In the genomic region with DNA sequence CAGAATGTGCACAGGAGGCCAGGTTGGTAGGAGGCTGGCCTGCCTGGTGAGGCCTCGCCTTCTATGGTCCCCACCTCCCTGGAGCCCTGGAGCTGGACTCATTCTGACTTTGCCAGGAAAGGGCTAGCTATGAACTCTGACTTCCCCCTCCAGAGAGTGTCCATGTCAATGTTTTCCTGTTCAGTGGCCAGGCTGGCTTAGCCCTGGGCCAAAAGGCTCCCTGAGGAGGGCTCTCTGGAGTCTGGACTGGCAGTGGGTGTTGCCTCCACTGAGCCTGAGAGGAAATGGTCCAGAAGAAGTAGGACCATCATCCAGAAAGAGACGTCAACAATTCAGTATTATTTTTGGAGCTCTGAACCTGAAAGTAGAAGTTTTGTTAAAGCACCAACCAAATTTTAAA, we compare ENCODE assay signal across 9 cellular contexts.
"Had no signal": no experiment of that assay in that cellular context is flagged by ENCODE, and none has a peak within 500 bp of the region (broad histone marks: within the 10 kb centered on the region; RNA-seq: fewer than 3 reads in every experiment).

No MANE protein-coding gene starts in this region.

- H3K27ac ChIP-seq: vagina had no signal

- ATAC-seq: effector memory CD8-positive, alpha-beta T cell; left lobe of liver; T-helper 17 cell; WTC11 had no signal

- H3K27me3 ChIP-seq: vagina had no signal

- H3K4me3 ChIP-seq: vagina had no signal

- H3K9me3 ChIP-seq: vagina had no signal

- H3K36me3 ChIP-seq: vagina had no signal

- H3K4me1 ChIP-seq: vagina had no signal

- DNase-seq: activated CD4-positive, alpha-beta T cell treated with anti-CD3 and anti-CD28 coated beads for 48 hours; activated naive CD4-positive, alpha-beta T cell treated with Interleukin-2 at 50 U/mL for 16 hours; effector memory CD8-positive, alpha-beta T cell; stimulated activated CD4-positive, alpha-beta T cell treated with anti-CD3 and anti-CD28 coated beads, Interleukin-4, amount 100 ng/mL, for 1 hour; stimulated activated CD8-positive, alpha-beta memory T cell treated with anti-CD3 and anti-CD28 coated beads, Interleukin-4, amount 100 ng/mL, for 48 hours; T-helper 17 cell had no signal
